ENCODE assay signal across 27 cellular contexts in the genomic region with DNA sequence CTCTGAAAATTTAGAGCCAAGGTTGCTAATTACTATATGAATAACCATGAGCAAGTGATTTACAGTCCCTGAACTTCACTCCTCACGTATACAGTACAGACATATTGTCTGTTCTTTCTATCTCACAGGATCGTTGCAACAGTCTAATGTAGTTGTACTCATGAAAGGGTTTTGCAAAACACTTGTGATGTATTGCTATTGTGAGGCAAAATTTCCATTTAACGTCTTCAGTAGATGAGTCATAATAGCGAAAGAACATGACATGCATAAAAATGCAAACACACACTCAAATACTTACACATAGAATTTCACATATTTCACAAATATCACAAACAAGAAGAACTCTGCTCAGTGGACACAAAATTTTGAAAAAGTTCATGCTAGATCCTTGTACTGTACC.
DNase-seq lines count a peak whose midpoint lies in the region; FAIRE-seq and TF ChIP-seq lines count a peak whose summit lies in the region.
"Had no signal": no experiment of that assay in that cellular context is flagged by ENCODE, and none has a peak within 500 bp of the region (broad histone marks: within the 10 kb centered on the region; RNA-seq: fewer than 3 reads in every experiment).

No MANE protein-coding gene starts in this region.

- no peak overlapping the region for H3K9ac ChIP-seq in keratinocyte (ENCODE audit: control insufficient read depth, extremely low read depth, insufficient read depth, low read length)

- POLR2A ChIA-PET in AG04450 (lab: Yijun Ruan, JAX) (no interaction called here), RWPE1 (lab: Yijun Ruan, JAX; ENCODE audit: low non-redundant PET) (no interaction called here), OCI-LY7 (lab: Charles Lee) (interaction anchor here (0.6 kb wide), 1 partner anchor 781 kb away, joined by 5 read pairs; no protein-coding TSS in a partner anchor)

- no peaks in the 10 kb centered on the region for H3K9me3 Mint-ChIP-seq in T-helper 2 cell treated with Interferon-gamma antibody and Interleukin-4, amounts not matched to agents 5 μg/mL and 100 μg/mL, for 36 hours
- peaks cover 0 to 8% (median 3%) of the 10 kb centered on the region in 6 donors for H3K9me3 Mint-ChIP-seq in immature natural killer cell
- H3K9me3 Mint-ChIP-seq: activated CD4-positive, alpha-beta T cell treated with anti-CD3 and anti-CD28 coated beads, Interleukin-2, amount 10 ng/mL, durations not matched to agents 7 days and 5 days; activated naive CD4-positive, alpha-beta T cell treated with anti-CD3 and anti-CD28 coated beads, Interleukin-2, amount 50 U/mL, for 24 hours; activated T-helper 1 cell treated with anti-CD3 and anti-CD28 coated beads, Interleukin-12 subunit alpha, Interleukin-12 subunit beta, Interleukin-2, Interleukin-4 antibody, amounts not matched to agents 30 ng/mL and 10 ng/mL and 1 ng/mL, durations not matched to agents 14 hours and 24 hours and 36 hours had no signal

- H3K9me3 ChIP-seq in AG04450 (ENCODE audit: control insufficient read depth, insufficient read depth, low read length) (no peaks in the 10 kb centered on the region), keratinocyte (ENCODE audit: control insufficient read depth, low read depth, low read length) (no peaks in the 10 kb centered on the region), OCI-LY7 (ENCODE audit: low read length) (no peaks in the 10 kb centered on the region)
- H3K9me3 ChIP-seq: Caco-2, esophagus squamous epithelium, psoas muscle, upper lobe of left lung had no signal

- no peaks in the 10 kb centered on the region for H3K27me3 Mint-ChIP-seq in T-helper 2 cell treated with Interferon-gamma antibody and Interleukin-4, amounts not matched to agents 5 μg/mL and 100 μg/mL, for 36 hours (ENCODE audit: low read depth)
- H3K27me3 Mint-ChIP-seq in immature natural killer cell (ENCODE audit: low read depth in 3 of 3), result peaks cover 0 to 2% (median 0%) of the 10 kb centered on the region in 3 donors
- H3K27me3 Mint-ChIP-seq: activated CD4-positive, alpha-beta T cell treated with anti-CD3 and anti-CD28 coated beads, Interleukin-2, amount 10 ng/mL, durations not matched to agents 7 days and 5 days; activated CD8-positive, alpha-beta memory T cell treated with anti-CD3 and anti-CD28 coated beads, Interleukin-2, amount 10 ng/mL, durations not matched to agents 7 days and 5 days; activated naive CD4-positive, alpha-beta T cell treated with anti-CD3 and anti-CD28 coated beads, Interleukin-2, amount 50 U/mL, for 24 hours; memory B cell had no signal

- no peak overlapping the region for H3K4me2 ChIP-seq in keratinocyte (ENCODE audit: control insufficient read depth, extremely low read depth, insufficient read depth, low read depth, low read length)
- no peak overlapping the region for H3K4me2 ChIP-seq in OCI-LY7 (ENCODE audit: low read length)

- no peaks in the 10 kb centered on the region for H3K9me2 ChIP-seq in OCI-LY7 (ENCODE audit: insufficient read depth, low read length)

- H3K79me2 ChIP-seq in keratinocyte (ENCODE audit: control insufficient read depth, insufficient read depth, low read length) (no peaks in the 10 kb centered on the region), OCI-LY7 (ENCODE audit: insufficient read depth, low read depth, low read length) (no peaks in the 10 kb centered on the region)

- DNase-seq in AG04450 (ENCODE audit: low read depth, low spot score), result peak; percentile 42
- peak; percentile 13 for DNase-seq in RWPE1 (ENCODE audit: low spot score)
- no peak for DNase-seq in epithelial cell of prostate (ENCODE audit: low read depth, low spot score)
- no peak for DNase-seq in keratinocyte (ENCODE audit: low read depth, low spot score)
- DNase-seq in OCI-LY7 (ENCODE audit: low spot score), result no peak
- no peak for DNase-seq in T-helper 2 cell treated with Interferon-gamma antibody and Interleukin-4, amounts not matched to agents 5 μg/mL and 100 μg/mL, for 36 hours (ENCODE audit: low spot score)
- no peak for DNase-seq in immature natural killer cell
- no peak for DNase-seq in CD1c-positive myeloid dendritic cell (ENCODE audit: extremely low spot score)
- DNase-seq: activated CD4-positive, alpha-beta T cell treated with anti-CD3 and anti-CD28 coated beads, Interleukin-2, amount 10 ng/mL, durations not matched to agents 7 days and 5 days; activated CD8-positive, alpha-beta memory T cell treated with anti-CD3 and anti-CD28 coated beads, Interleukin-2, amount 10 ng/mL, durations not matched to agents 7 days and 5 days; Caco-2; DMS79; effector memory CD4-positive, alpha-beta T cell; esophagus squamous epithelium; head of caudate nucleus; left cardiac atrium; NCI-H1092; NCI-H2029; psoas muscle; stimulated activated CD4-positive, alpha-beta T cell treated with anti-CD3 and anti-CD28 coated beads, Interleukin-2, amount 100 ng/mL, for 24 hours; T-helper 9 cell; upper lobe of left lung had no signal

- no peak for TF ChIP-seq CTCF in AG04450 (IDR thresholded peaks at IDR 0.05; ENCODE audit: low read depth, low read length)
- TF ChIP-seq CTCF in RWPE1 (conservative IDR thresholded peaks at IDR 0.05; ENCODE audit: low read depth), result no peak
- no peak for TF ChIP-seq CTCF in keratinocyte (optimal IDR thresholded peaks at IDR 0.05 in 1 of 3, IDR thresholded peaks at IDR 0.05 in 1 of 3, conservative IDR thresholded peaks at IDR 0.05 in 1 of 3; ENCODE audit: extremely low read depth in 1 of 3, insufficient read depth in 2 of 3, low read length in 3 of 3)
- TF ChIP-seq CTCF in OCI-LY7 (conservative IDR thresholded peaks at IDR 0.05; ENCODE audit: low read length), result no peak

- H3K4me1 ChIP-seq in keratinocyte (ENCODE audit: control insufficient read depth, extremely low read depth, insufficient read depth, low read length) (peaks cover 43% of the 10 kb centered on the region), OCI-LY7 (ENCODE audit: insufficient read depth, low read length, poor library complexity, severe bottlenecking) (no peaks in the 10 kb centered on the region)
- H3K4me1 ChIP-seq: Caco-2, psoas muscle, upper lobe of left lung had no signal

- no peak overlapping the region for H3K27ac Mint-ChIP-seq in T-helper 2 cell treated with Interferon-gamma antibody and Interleukin-4, amounts not matched to agents 5 μg/mL and 100 μg/mL, for 36 hours
- H3K27ac Mint-ChIP-seq in immature natural killer cell, result no peak overlapping the region
- H3K27ac Mint-ChIP-seq: activated CD4-positive, alpha-beta T cell treated with anti-CD3 and anti-CD28 coated beads, Interleukin-2, amount 10 ng/mL, durations not matched to agents 7 days and 5 days; activated CD8-positive, alpha-beta memory T cell treated with anti-CD3 and anti-CD28 coated beads, Interleukin-2, amount 10 ng/mL, durations not matched to agents 7 days and 5 days; activated naive CD4-positive, alpha-beta T cell treated with anti-CD3 and anti-CD28 coated beads, Interleukin-2, amount 50 U/mL, for 24 hours; activated T-helper 1 cell treated with anti-CD3 and anti-CD28 coated beads, Interleukin-12 subunit alpha, Interleukin-12 subunit beta, Interleukin-2, Interleukin-4 antibody, amounts not matched to agents 30 ng/mL and 10 ng/mL and 1 ng/mL, durations not matched to agents 14 hours and 24 hours and 36 hours; memory B cell had no signal

- H2AFZ ChIP-seq in keratinocyte (ENCODE audit: control insufficient read depth, low read length), result no peak overlapping the region
- no peak overlapping the region for H2AFZ ChIP-seq in OCI-LY7 (ENCODE audit: low read length)

- H3K36me3 Mint-ChIP-seq in T-helper 2 cell treated with Interferon-gamma antibody and Interleukin-4, amounts not matched to agents 5 μg/mL and 100 μg/mL, for 36 hours (ENCODE audit: low read depth), result no peaks in the 10 kb centered on the region
- no peaks in the 10 kb centered on the region for H3K36me3 Mint-ChIP-seq in immature natural killer cell
- H3K36me3 Mint-ChIP-seq: activated CD8-positive, alpha-beta memory T cell treated with anti-CD3 and anti-CD28 coated beads, Interleukin-2, amount 10 ng/mL, durations not matched to agents 7 days and 5 days; activated naive CD4-positive, alpha-beta T cell treated with anti-CD3 and anti-CD28 coated beads, Interleukin-2, amount 50 U/mL, for 24 hours; memory B cell had no signal

- no peak overlapping the region for H3K4me3 Mint-ChIP-seq in T-helper 2 cell treated with Interferon-gamma antibody and Interleukin-4, amounts not matched to agents 5 μg/mL and 100 μg/mL, for 36 hours
- H3K4me3 Mint-ChIP-seq in immature natural killer cell, result no peak overlapping the region
- H3K4me3 Mint-ChIP-seq: activated CD4-positive, alpha-beta T cell treated with anti-CD3 and anti-CD28 coated beads, Interleukin-2, amount 10 ng/mL, durations not matched to agents 7 days and 5 days; activated CD8-positive, alpha-beta memory T cell treated with anti-CD3 and anti-CD28 coated beads, Interleukin-2, amount 10 ng/mL, durations not matched to agents 7 days and 5 days; activated naive CD4-positive, alpha-beta T cell treated with anti-CD3 and anti-CD28 coated beads, Interleukin-2, amount 50 U/mL, for 24 hours; activated T-helper 1 cell treated with anti-CD3 and anti-CD28 coated beads, Interleukin-12 subunit alpha, Interleukin-12 subunit beta, Interleukin-2, Interleukin-4 antibody, amounts not matched to agents 30 ng/mL and 10 ng/mL and 1 ng/mL, durations not matched to agents 14 hours and 24 hours and 36 hours; memory B cell had no signal

- no peak overlapping the region for H3K27ac ChIP-seq in AG04450 (ENCODE audit: low read depth, low read length)
- H3K27ac ChIP-seq in RWPE1, result no peak overlapping the region
- peak overlapping the region; percentile 10 for H3K27ac ChIP-seq in epithelial cell of prostate
- H3K27ac ChIP-seq in keratinocyte (ENCODE audit: control insufficient read depth, insufficient read depth, low read length), result peak overlapping the region; percentile 71
- H3K27ac ChIP-seq in OCI-LY7 (ENCODE audit: low read depth, low read length, poor library complexity, severe bottlenecking), result no peak overlapping the region
- H3K27ac ChIP-seq: esophagus squamous epithelium, psoas muscle, skin epidermis, upper lobe of left lung had no signal

- CTCF ChIA-PET in AG04450 (lab: Charles Lee), result interaction anchor here (0.6 kb wide), 1 partner anchor 116 kb away, joined by 3 read pairs; no protein-coding TSS in a partner anchor
- CTCF ChIA-PET in RWPE1 (lab: Yijun Ruan, JAX), result no interaction called here
- CTCF ChIA-PET in OCI-LY7 (lab: Charles Lee; ENCODE audit: unreplicated experiment), result no interaction called here

- no peaks in the 10 kb centered on the region for H3K36me3 ChIP-seq in keratinocyte (ENCODE audit: control insufficient read depth in 2 of 2, extremely low read depth in 1 of 2, insufficient read depth in 2 of 2, low read length in 2 of 2)
- H3K36me3 ChIP-seq in OCI-LY7 (ENCODE audit: insufficient read depth, low read length), result no peaks in the 10 kb centered on the region
- H3K36me3 ChIP-seq: esophagus squamous epithelium, upper lobe of left lung had no signal

- H3K4me1 Mint-ChIP-seq in T-helper 2 cell treated with Interferon-gamma antibody and Interleukin-4, amounts not matched to agents 5 μg/mL and 100 μg/mL, for 36 hours (ENCODE audit: low read depth), result no peaks in the 10 kb centered on the region
- no peaks in the 10 kb centered on the region for H3K4me1 Mint-ChIP-seq in immature natural killer cell
- H3K4me1 Mint-ChIP-seq: activated CD4-positive, alpha-beta T cell treated with anti-CD3 and anti-CD28 coated beads, Interleukin-2, amount 10 ng/mL, durations not matched to agents 7 days and 5 days; activated CD8-positive, alpha-beta memory T cell treated with anti-CD3 and anti-CD28 coated beads, Interleukin-2, amount 10 ng/mL, durations not matched to agents 7 days and 5 days; activated naive CD4-positive, alpha-beta T cell treated with anti-CD3 and anti-CD28 coated beads, Interleukin-2, amount 50 U/mL, for 24 hours; memory B cell had no signal

- dilution Hi-C loops in keratinocyte (cut with MboI; ENCODE audit: extremely low pct_ligation_motif_present, low sequenced_read_pairs), result no loop called here

- H3K27me3 ChIP-seq in AG04450 (ENCODE audit: control insufficient read depth, insufficient read depth, low read length) (no peaks in the 10 kb centered on the region), keratinocyte (ENCODE audit: control insufficient read depth, extremely low read depth, insufficient read depth, low read length) (no peaks in the 10 kb centered on the region)
- H3K27me3 ChIP-seq: esophagus squamous epithelium, upper lobe of left lung had no signal

- no TSS peak for BruUV-seq in OCI-LY7 (replicated peaks; lab: Mats Ljungman, UMichigan)

- H4K20me1 ChIP-seq in keratinocyte (ENCODE audit: control insufficient read depth, extremely low read depth, insufficient read depth, low read length) (no peaks in the 10 kb centered on the region), OCI-LY7 (ENCODE audit: insufficient read depth, low read length) (no peaks in the 10 kb centered on the region)

- H3K4me3 ChIP-seq in AG04450 (ENCODE audit: low read depth, low read length), result no peak overlapping the region
- no peak overlapping the region for H3K4me3 ChIP-seq in keratinocyte (ENCODE audit: control insufficient read depth in 2 of 3, extremely low read depth in 1 of 3, insufficient read depth in 2 of 3, low read depth in 1 of 3, low read length in 3 of 3)
- no peak overlapping the region for H3K4me3 ChIP-seq in OCI-LY7 (ENCODE audit: low read depth, low read length, poor library complexity, severe bottlenecking)
- H3K4me3 ChIP-seq: esophagus squamous epithelium, psoas muscle, skin epidermis, upper lobe of left lung had no signal

- intact Hi-C loops in OCI-LY7 (cut with micrococcal nuclease; ENCODE audit: unreplicated experiment), result no loop called here

- FAIRE-seq in keratinocyte (lab: Jason Lieb, UNC), result peak; percentile 73
- FAIRE-seq: colon had no signal

- no peaks in the 10 kb centered on the region for H3K9me1 ChIP-seq in keratinocyte (ENCODE audit: control insufficient read depth, extremely low read depth, insufficient read depth, low read length)

Comparison
In these comparisons a context has a peak if more than half of its experiments do, and no peak if none do; other contexts are left out.
1. DNase-seq: peak in AG04450 (single experiment) and RWPE1 (single experiment); none in epithelial cell of prostate (single experiment), keratinocyte (single experiment), OCI-LY7 (single experiment), T-helper 2 cell treated with Interferon-gamma antibody and Interleukin-4, amounts not matched to agents 5 μg/mL and 100 μg/mL, for 36 hours (single experiment), immature natural killer cell (0 of 3) and CD1c-positive myeloid dendritic cell (single experiment).
2. H3K27ac ChIP-seq: peak in epithelial cell of prostate (single experiment) and keratinocyte (single experiment); none in AG04450 (single experiment), RWPE1 (single experiment) and OCI-LY7 (single experiment).